8 cellular contexts compared by ENCODE assay signal in genomic region chr20:47784599-47785320, GRCh38. TPM values are rescaled to one million over a fixed set of nuclear protein-coding genes. Genes with fewer than 3 reads are reported as not detected.
A peak's percentile ranks its signal among the peaks of the same experiment; 100 is the strongest.
DNase-seq lines count a peak whose midpoint lies in the region; ATAC-seq, FAIRE-seq and TF ChIP-seq lines count a peak whose summit lies in the region.

No MANE protein-coding gene starts in this region.

- no peak overlapping the region for H3K4me3 ChIP-seq in GM12878

- RAD21 ChIA-PET in GM12878 (lab: Charles Lee; ENCODE audit: unreplicated experiment): no interaction called here

- H3K4me2 ChIP-seq in GM12878 (ENCODE audit: control insufficient read depth, insufficient read depth): peak overlapping the region; percentile 92

- peaks cover 23% of the 10 kb centered on the region for H3K4me1 Mint-ChIP-seq in stimulated activated memory B cell treated with anti-CD40 and anti-IgM and Interleukin-4, amounts not matched to agents 10 μg/mL and 1 μg/mL and 100 μg/mL, for 72 hours

- no peaks in the 10 kb centered on the region for H3K79me2 ChIP-seq in GM12878 (ENCODE audit: control insufficient read depth, insufficient read depth, low read length)

- TF ChIP-seq CTCF in AG09319 (IDR thresholded peaks at IDR 0.05; ENCODE audit: low read depth, low read length): peak; percentile 3
- TF ChIP-seq CTCF in GM12878 (IDR thresholded peaks at IDR 0.05 in 2 of 3, conservative IDR thresholded peaks at IDR 0.05 in 1 of 3; ENCODE audit: control insufficient read depth in 2 of 3, extremely low read depth in 1 of 3, insufficient read depth in 1 of 3, low read depth in 3 of 3, low read length in 3 of 3): no peak

- H2AFZ ChIP-seq in GM12878 (ENCODE audit: control insufficient read depth, low read depth, low read length): no peak overlapping the region

- no peak overlapping the region for H3K27ac Mint-ChIP-seq in stimulated activated memory B cell treated with anti-CD40 and anti-IgM and Interleukin-4, amounts not matched to agents 10 μg/mL and 1 μg/mL and 100 μg/mL, for 72 hours

- H3K27ac ChIP-seq in GM12878 (ENCODE audit: control insufficient read depth, insufficient read depth): no peak overlapping the region

- DNase-seq in AG09319 (ENCODE audit: extremely low read depth, low read depth) (no peak), HT-29 (ENCODE audit: low spot score) (peak; percentile 85), GM12878 (ENCODE audit: low read depth, low spot score) (no peak), iris pigment epithelial cell (ENCODE audit: low read depth) (peak; percentile 38), H54 (ENCODE audit: insufficient read length, low spot score) (no peak), HK-2 (ENCODE audit: unreplicated experiment) (no peak)

- H3K9ac ChIP-seq in GM12878 (ENCODE audit: control insufficient read depth, insufficient read depth, low read length): no peak overlapping the region

- SMC1A ChIA-PET in GM12878 (lab: Charles Lee; ENCODE audit: uncharacterized antibody, unreplicated experiment): no interaction called here

- POLR2A ChIA-PET in GM12878 (lab: Charles Lee): no interaction called here

- no peak for FAIRE-seq in GM12878 (lab: Jason Lieb, UNC)
- no peak for FAIRE-seq in H54 (lab: Jason Lieb, UNC)

- 0 out of 2 replicates have a peak, but pooled peaks cover 2% of the 10 kb centered on the region for H3K4me1 ChIP-seq in GM12878 (ENCODE audit: control insufficient read depth, insufficient read depth, low read length)

- H4K20me1 ChIP-seq in GM12878 (ENCODE audit: control insufficient read depth, insufficient read depth): no peaks in the 10 kb centered on the region

- peaks cover 6 to 20% of the 10 kb centered on the region in 2 experiments for H3K27me3 ChIP-seq in GM12878 (replicated peaks in 1 of 2; ENCODE audit: control insufficient read depth in 2 of 2, insufficient read depth in 2 of 2, low read length in 1 of 2)

- ATAC-seq in GM12878 (peak; percentile 19), GM19397 (IDR thresholded peaks at IDR 0.05; ENCODE audit: unreplicated experiment) (no peak)
- ATAC-seq in stimulated activated memory B cell treated with anti-CD40 and anti-IgM and Interleukin-4, amounts not matched to agents 10 μg/mL and 1 μg/mL and 100 μg/mL, for 72 hours: peak; percentile 29

- H3K4me3 Mint-ChIP-seq in stimulated activated memory B cell treated with anti-CD40 and anti-IgM and Interleukin-4, amounts not matched to agents 10 μg/mL and 1 μg/mL and 100 μg/mL, for 72 hours: peak overlapping the region; percentile 23

- H3K36me3 Mint-ChIP-seq in stimulated activated memory B cell treated with anti-CD40 and anti-IgM and Interleukin-4, amounts not matched to agents 10 μg/mL and 1 μg/mL and 100 μg/mL, for 72 hours: no peaks in the 10 kb centered on the region

- no peak for TF ChIP-seq RAD21 in GM12878 (IDR thresholded peaks at IDR 0.05; ENCODE audit: insufficient read depth, low read depth, low read length)

- 25% methylated on average over 28 of the region's 69 CpGs for WGBS in GM12878 (ENCODE audit: insufficient coverage, insufficient replicate concordance, low lambda C conversion rate, missing lambda C conversion rate)

- H3K9me3 ChIP-seq in GM12878 (replicated peaks; ENCODE audit: control insufficient read depth, insufficient read depth, low read length): no peaks in the 10 kb centered on the region

- in situ Hi-C loops in GM12878 (cut with MboI): loop anchor here (5.0 kb wide), 1 partner anchor 833 kb away; no protein-coding TSS in a partner anchor

- H3K27me3 Mint-ChIP-seq in stimulated activated memory B cell treated with anti-CD40 and anti-IgM and Interleukin-4, amounts not matched to agents 10 μg/mL and 1 μg/mL and 100 μg/mL, for 72 hours: peaks cover 70% of the 10 kb centered on the region

- no TSS peak for BruUV-seq in GM12878 (replicated peaks; lab: Mats Ljungman, UMichigan)

- no peaks in the 10 kb centered on the region for H3K36me3 ChIP-seq in GM12878 (ENCODE audit: control insufficient read depth in 2 of 2, insufficient read depth in 2 of 2, low read length in 1 of 2)

- CTCF ChIA-PET in GM12878 (lab: Yijun Ruan, JAX): interaction anchor here (0.6 kb wide), 1 partner anchor 106 kb away, joined by 3 read pairs; no protein-coding TSS in a partner anchor

- no peak for TF ChIP-seq EP300 in GM12878 (IDR thresholded peaks at IDR 0.05; ENCODE audit: borderline replicate concordance in 1 of 2, control insufficient read depth in 1 of 2, low read depth in 2 of 2, low read length in 2 of 2)

- no peaks in the 10 kb centered on the region for H3K9me3 Mint-ChIP-seq in stimulated activated memory B cell treated with anti-CD40 and anti-IgM and Interleukin-4, amounts not matched to agents 10 μg/mL and 1 μg/mL and 100 μg/mL, for 72 hours

- intact Hi-C loops in GM12878 (cut with micrococcal nuclease; ENCODE audit: unreplicated experiment): loop anchor here (5.0 kb wide), 1 partner anchor 107 kb away; no protein-coding TSS in a partner anchor

- TF ChIP-seq POLR2A in GM12878 (IDR thresholded peaks at IDR 0.05; ENCODE audit: low read depth, low read length) (no peak), H54 (IDR thresholded peaks at IDR 0.05; ENCODE audit: low read depth, low read length) (no peak)

TF ChIP-seq in GM12878, 131 proteins besides CTCF, POLR2A, EP300 and RAD21 (continues in another document):
- TF ChIP-seq ZNF217 (IDR thresholded peaks at IDR 0.05) (no peak), PML (IDR thresholded peaks at IDR 0.05; ENCODE audit: low read length) (no peak), E2F4 (IDR thresholded peaks at IDR 0.05; ENCODE audit: low read depth, low read length) (no peak), EGR1 (IDR thresholded peaks at IDR 0.05; ENCODE audit: borderline replicate concordance in 1 of 2, low read depth in 2 of 2, low read length in 2 of 2) (no peak), GATAD2B (conservative IDR thresholded peaks at IDR 0.05; ENCODE audit: low read depth) (no peak), SMARCA5 (IDR thresholded peaks at IDR 0.05) (no peak), NR2F1 (conservative IDR thresholded peaks at IDR 0.05) (peak; percentile 89), IRF3 (IDR thresholded peaks at IDR 0.05) (no peak), SUZ12 (IDR thresholded peaks at IDR 0.05; ENCODE audit: unreplicated experiment) (peak; percentile 58)

RNA-seq across cellular contexts. Expression of gene SULF2, which starts 0.5 kb away (rescaled TPM):
- 147 and 158 TPM in 2 replicates for total RNA-seq in HT-29 (2014; rRNA removed; shearing (Covaris generic))
- 33.0 and 35.5 TPM in 2 replicates for total RNA-seq in GM12878 (2013; cell fraction: nucleolus; rRNA removed)
- 0.38 and 2.0 TPM in 2 replicates for total RNA-seq in GM12878 (2014; rRNA removed)
- 0.83 and 1.1 TPM in 2 replicates for total RNA-seq in GM12878 (2014; rRNA removed; fragmentation: Illumina TruSeq; extraction: Trizol)
- total RNA-seq in GM12878 (2021): 2.9 and 4.1 TPM in 2 replicates
- 3.0 TPM for polyA plus RNA-seq in GM12878 (2011; ENCODE audit: low read depth)
- polyA plus RNA-seq in GM12878 (2011; rRNA removed): 0.97 and 1.3 TPM in 2 replicates
- polyA plus RNA-seq in GM12878 (2011; cell fraction: cytosol; rRNA removed): 1.4 and 1.9 TPM in 2 replicates
- 7.1 and 8.4 TPM in 2 replicates for polyA plus RNA-seq in GM12878 (2011; cell fraction: nucleus; rRNA removed)
- 2.4 and 3.0 TPM in 2 replicates for polyA plus RNA-seq in GM12878 (2012)
- 1.1 and 1.9 TPM in 2 replicates for polyA plus RNA-seq in GM12878 (2014; fragmentation: Illumina TruSeq; extraction: Trizol)
- 1 to 10 TPM in 1 of 2 experiments, under 1 TPM in 1; 0.69 to 1.4 TPM for polyA plus RNA-seq in GM12878 (2014; fragmentation: Nextera tagmentation; extraction: Ambion mirVana)
- 1.3 and 1.7 TPM in 2 replicates for polyA plus RNA-seq in GM12878 (2014; rRNA removed)
- polyA plus RNA-seq in GM12878 (2016; fragmentation: Nextera tagmentation; extraction: Ambion mirVana): 1 to 10 TPM; 2.4 to 2.5 TPM
- polyA minus RNA-seq in GM12878 (2011; rRNA and poly(A)+ RNA removed): 1.4 and 2.4 TPM in 2 replicates
- 1.8 TPM in 1 of 2 replicates, not detected in the other for polyA minus RNA-seq in GM12878 (2011; cell fraction: cytosol; rRNA and poly(A)+ RNA removed)
- polyA minus RNA-seq in GM12878 (2011; cell fraction: nucleus; rRNA and poly(A)+ RNA removed): 1.7 and 2.8 TPM in 2 replicates

Comparison
In these comparisons a context has a peak if more than half of its experiments do, and no peak if none do; other contexts are left out.
1. DNase-seq: peak in HT-29 (single experiment) and iris pigment epithelial cell (single experiment); none in AG09319 (single experiment), GM12878 (single experiment), H54 (single experiment) and HK-2 (single experiment).